ENCODE assay signal across 16 cellular contexts in genomic region chr1:82646336-82646735, GRCh38.
DNase-seq lines count a peak whose midpoint lies in the region; ATAC-seq and TF ChIP-seq lines count a peak whose summit lies in the region.
"Had no signal": no experiment of that assay in that cellular context is flagged by ENCODE, and none has a peak within 500 bp of the region (broad histone marks: within the 10 kb centered on the region; RNA-seq: fewer than 3 reads in every experiment).

No MANE protein-coding gene starts in this region.

- H3K27ac Mint-ChIP-seq in WTC11 (no peak overlapping the region), Calu3 (ENCODE audit: unreplicated experiment) (no peak overlapping the region)
- H3K27ac Mint-ChIP-seq: CD4-positive, alpha-beta T cell had no signal

- no peak overlapping the region for H2BK15ac ChIP-seq in mesenchymal stem cell (ENCODE audit: low read depth, poor library complexity, severe bottlenecking)

- no peak overlapping the region for H2BK5ac ChIP-seq in mesenchymal stem cell (ENCODE audit: low read depth, low read length, poor library complexity, severe bottlenecking)

- H2BK120ac ChIP-seq in mesenchymal stem cell (ENCODE audit: low read depth, low read length), result no peak overlapping the region

- no peak overlapping the region for H3K4me3 Mint-ChIP-seq in WTC11
- no peak overlapping the region for H3K4me3 Mint-ChIP-seq in Calu3 (ENCODE audit: low read depth, unreplicated experiment)
- H3K4me3 Mint-ChIP-seq: CD4-positive, alpha-beta T cell had no signal

- no peak overlapping the region for H3K9ac ChIP-seq in mesenchymal stem cell (ENCODE audit: low read length)

- no peaks in the 10 kb centered on the region for H3K27me3 Mint-ChIP-seq in WTC11 (ENCODE audit: low read depth)
- H3K27me3 Mint-ChIP-seq in Calu3 (ENCODE audit: unreplicated experiment), result no peaks in the 10 kb centered on the region
- H3K27me3 Mint-ChIP-seq: CD4-positive, alpha-beta T cell had no signal

- TF ChIP-seq CTCF in WTC11 (IDR thresholded peaks at IDR 0.05), result no peak
- TF ChIP-seq CTCF in thoracic aorta (IDR thresholded peaks at IDR 0.05), result no peak
- TF ChIP-seq CTCF in Calu3 (IDR thresholded peaks at IDR 0.05; ENCODE audit: unreplicated experiment), result no peak
- TF ChIP-seq CTCF in lower lobe of right lung (IDR thresholded peaks at IDR 0.05), result no peak

- peak overlapping the region in 1 of 2 experiments; percentile 85 for H3K18ac ChIP-seq in mesenchymal stem cell (ENCODE audit: low read depth in 1 of 2, low read length in 2 of 2)

- BruUV-seq in Calu3 (replicated peaks; lab: Mats Ljungman, UMichigan), result no TSS peak

- POLR2A ChIA-PET in WTC11 (lab: Charles Lee), result no interaction called here

- no peak overlapping the region for H2AFZ ChIP-seq in mesenchymal stem cell (ENCODE audit: low read depth, low read length)

- H3K27me3 ChIP-seq in mesenchymal stem cell (ENCODE audit: control insufficient read depth in 1 of 2, insufficient read depth in 1 of 2, low read length in 2 of 2), result no peaks in the 10 kb centered on the region
- no peaks in the 10 kb centered on the region for H3K27me3 ChIP-seq in thoracic aorta (replicated peaks; ENCODE audit: insufficient read depth)
- no peaks in the 10 kb centered on the region for H3K27me3 ChIP-seq in lower lobe of right lung (ENCODE audit: low read depth)
- H3K27me3 ChIP-seq: BE2C had no signal

- no peaks in the 10 kb centered on the region for H3K4me1 ChIP-seq in mesenchymal stem cell (ENCODE audit: control insufficient read depth, insufficient read depth, low read depth, low read length)
- H3K4me1 ChIP-seq in thoracic aorta (ENCODE audit: control insufficient read depth in 1 of 2, low read depth in 2 of 2), result peaks cover 0 to 26% of the 10 kb centered on the region in 2 donors
- H3K4me1 ChIP-seq in lower lobe of right lung, result no peaks in the 10 kb centered on the region
- H3K4me1 ChIP-seq: BE2C had no signal

- no peaks in the 10 kb centered on the region for H3K9me3 ChIP-seq in mesenchymal stem cell (ENCODE audit: control insufficient read depth, low read length)
- no peaks in the 10 kb centered on the region for H3K9me3 ChIP-seq in thoracic aorta
- H3K9me3 ChIP-seq in lower lobe of right lung, result no peaks in the 10 kb centered on the region
- H3K9me3 ChIP-seq: BE2C had no signal

- H3K23ac ChIP-seq in mesenchymal stem cell (ENCODE audit: low read length in 2 of 2), result no peak overlapping the region

- H3K4me3 ChIP-seq in mesenchymal stem cell (ENCODE audit: insufficient read depth in 1 of 2, low read depth in 1 of 2, low read length in 2 of 2) (no peak overlapping the region), thoracic aorta (peak overlapping the region; percentile 15), lower lobe of right lung (no peak overlapping the region)
- H3K4me3 ChIP-seq: SK-N-MC had no signal

- intact Hi-C loops in Calu3 (cut with micrococcal nuclease; ENCODE audit: unreplicated experiment), result no loop called here
- intact Hi-C loops in lower lobe of right lung (cut with DNase I), result no loop called here
- intact Hi-C loops in cardiac septum (cut with DNase I), result no loop called here

- H2BK12ac ChIP-seq in mesenchymal stem cell (ENCODE audit: low read length in 2 of 2), result no peak overlapping the region

- H4K8ac ChIP-seq in mesenchymal stem cell (ENCODE audit: low read length), result peak overlapping the region; percentile 70

- ATAC-seq in WTC11 (0 out of 2 replicates have a peak, but pooled peaks have one; percentile 36), thoracic aorta (ENCODE audit: insufficient number of reproducible peaks, low FRiP score, low read depth) (no peak), lower lobe of right lung (no peak)

- H3K27ac ChIP-seq in mesenchymal stem cell (ENCODE audit: low read length, poor library complexity, severe bottlenecking) (no peak overlapping the region), thoracic aorta (no peak overlapping the region), lower lobe of right lung (no peak overlapping the region)
- H3K27ac ChIP-seq: SK-N-MC had no signal

- CTCF ChIA-PET in WTC11 (lab: Charles Lee), result no interaction called here
- CTCF ChIA-PET in Calu3 (lab: Charles Lee), result interaction anchor here (0.6 kb wide), 1 partner anchor 499 kb away, joined by 4 read pairs; no protein-coding TSS in a partner anchor

- H3K4me1 Mint-ChIP-seq in WTC11 (peaks cover 6% of the 10 kb centered on the region), Calu3 (ENCODE audit: low read depth, unreplicated experiment) (no peaks in the 10 kb centered on the region)

- DNase-seq in MV-4-11 (lab: John Stamatoyannopoulos, UW) (peak; percentile 27), WTC11 (ENCODE audit: low spot score) (peak; percentile 13), mesenchymal stem cell (peak; percentile 41), thoracic aorta (ENCODE audit: low spot score) (no peak), Calu3 (no peak), lower lobe of right lung (no peak), cardiac septum (ENCODE audit: low spot score) (no peak)
- DNase-seq: BE2C; CD4-positive, alpha-beta T cell; HCEC 1CT; IMR-90; Karpas-422; NCI-H1417; NCI-H187 treated with DMSO at 0.1 percent for 48 hours; NCI-H526 treated with DMSO at 0.1 percent for 48 hours had no signal

- H3K36me3 Mint-ChIP-seq in WTC11, result no peaks in the 10 kb centered on the region
- H3K36me3 Mint-ChIP-seq in Calu3 (ENCODE audit: insufficient read depth, unreplicated experiment), result no peaks in the 10 kb centered on the region

- H3K14ac ChIP-seq in mesenchymal stem cell (ENCODE audit: low read length in 2 of 2), result no peak overlapping the region

- no peak overlapping the region for H2AK5ac ChIP-seq in mesenchymal stem cell (ENCODE audit: low read length, severe bottlenecking)

- H3K36me3 ChIP-seq in mesenchymal stem cell (ENCODE audit: control insufficient read depth in 1 of 2, insufficient read depth in 2 of 2, low read depth in 1 of 2, low read length in 2 of 2) (no peaks in the 10 kb centered on the region), thoracic aorta (no peaks in the 10 kb centered on the region), lower lobe of right lung (no peaks in the 10 kb centered on the region)
- H3K36me3 ChIP-seq: BE2C had no signal

- no peaks in the 10 kb centered on the region for H3K79me1 ChIP-seq in mesenchymal stem cell (replicated peaks; ENCODE audit: low read length, poor library complexity, severe bottlenecking)

- peak overlapping the region in 1 of 2 experiments; percentile 83 for H3K4ac ChIP-seq in mesenchymal stem cell (ENCODE audit: low read depth in 1 of 2, low read length in 2 of 2)

- H3K9me3 Mint-ChIP-seq in WTC11 (no peaks in the 10 kb centered on the region), Calu3 (ENCODE audit: low read depth, unreplicated experiment) (no peaks in the 10 kb centered on the region)
- H3K9me3 Mint-ChIP-seq: CD4-positive, alpha-beta T cell had no signal

- no peak overlapping the region for H4K91ac ChIP-seq in mesenchymal stem cell (ENCODE audit: low read length)

- no peak overlapping the region for H3K4me2 ChIP-seq in mesenchymal stem cell (ENCODE audit: low read length, poor library complexity, severe bottlenecking)

TF ChIP-seq in WTC11, 78 proteins besides CTCF, POLR2A, EP300 and RAD21 (continues in another document):
- no peak for TF ChIP-seq NFYB (CRISPR knock-in tag; conservative IDR thresholded peaks at IDR 0.05; ENCODE audit: low read depth)
- TF ChIP-seq SMAD3 (CRISPR knock-in tag; IDR thresholded peaks at IDR 0.05; ENCODE audit: borderline replicate concordance), result no peak
- no peak for TF ChIP-seq ATF3 (CRISPR knock-in tag; conservative IDR thresholded peaks at IDR 0.05)
- TF ChIP-seq ZNF416 (CRISPR knock-in tag; IDR thresholded peaks at IDR 0.05), result no peak
- TF ChIP-seq OVOL2 (CRISPR knock-in tag; IDR thresholded peaks at IDR 0.05; ENCODE audit: borderline replicate concordance), result no peak
- no peak for TF ChIP-seq ZMAT4 (CRISPR knock-in tag; IDR thresholded peaks at IDR 0.05)
- TF ChIP-seq SOX15 (CRISPR knock-in tag; IDR thresholded peaks at IDR 0.05), result no peak
- no peak for TF ChIP-seq EMX1 (CRISPR knock-in tag; IDR thresholded peaks at IDR 0.05)
- no peak for TF ChIP-seq STAT6 (CRISPR knock-in tag; conservative IDR thresholded peaks at IDR 0.05; ENCODE audit: low read depth)

Comparison
In these comparisons a context has a peak if more than half of its experiments do, and no peak if none do; other contexts are left out.
1. DNase-seq: peak in MV-4-11 (single experiment), WTC11 (single experiment) and mesenchymal stem cell (single experiment); none in thoracic aorta (single experiment), Calu3 (single experiment), lower lobe of right lung (single experiment) and cardiac septum (single experiment).